ENCODE assay signal across 8 cellular contexts in genomic region chr17:42578282-42578869, GRCh38. TPM values are rescaled to one million over a fixed set of nuclear protein-coding genes. Genes with fewer than 3 reads are reported as not detected.
A peak's percentile ranks its signal among the peaks of the same experiment; 100 is the strongest.
DNase-seq lines count a peak whose midpoint lies in the region; ATAC-seq and TF ChIP-seq lines count a peak whose summit lies in the region.

No MANE protein-coding gene starts in this region.

- H3K36me3 ChIP-seq in right atrium auricular region, result peaks cover 46% of the 10 kb centered on the region

- DNase-seq in NCI-H1436 (lab: John Stamatoyannopoulos, UW) (peak; percentile 83), SW480 (ENCODE audit: low spot score) (peak; percentile 78), anterior cingulate cortex (lab: John Stamatoyannopoulos, UW) (peak in 49 of 58 donors; percentile 9 to 77 (median 34)), right atrium auricular region (ENCODE audit: low spot score) (peak; percentile 79), progenitor cell of endocrine pancreas (ENCODE audit: low spot score, unreplicated experiment) (peak; percentile 72)

- peak; percentile 65 for ATAC-seq in HG02678 (IDR thresholded peaks at IDR 0.05; ENCODE audit: unreplicated experiment)
- ATAC-seq in GM18861 (IDR thresholded peaks at IDR 0.05; ENCODE audit: unreplicated experiment), result no peak

- no peaks in the 10 kb centered on the region for H3K27me3 Mint-ChIP-seq in progenitor cell of endocrine pancreas

- no peaks in the 10 kb centered on the region for H3K27me3 ChIP-seq in right atrium auricular region

- no peaks in the 10 kb centered on the region for H3K9me3 Mint-ChIP-seq in progenitor cell of endocrine pancreas (ENCODE audit: low read depth)

- H3K4me1 Mint-ChIP-seq in progenitor cell of endocrine pancreas (ENCODE audit: low read depth), result peaks cover 18% of the 10 kb centered on the region

- peak overlapping the region; percentile 96 for H3K4me3 Mint-ChIP-seq in progenitor cell of endocrine pancreas (ENCODE audit: low read depth)

- no peaks in the 10 kb centered on the region for H3K9me3 ChIP-seq in right atrium auricular region

- H3K4me1 ChIP-seq in right atrium auricular region, result peaks cover 0 to 22% of the 10 kb centered on the region in 2 donors

- H3K4me3 ChIP-seq in GM08714 (ENCODE audit: low read length) (peak overlapping the region; percentile 66), right atrium auricular region (peak overlapping the region; percentile 66 to 68)

- peak overlapping the region; percentile 84 to 94 for H3K27ac ChIP-seq in right atrium auricular region

- H3K27ac Mint-ChIP-seq in progenitor cell of endocrine pancreas, result peak overlapping the region; percentile 98

- TF ChIP-seq CTCF in right atrium auricular region (IDR thresholded peaks at IDR 0.05), result peak in 1 of 2 donors; percentile 82
- TF ChIP-seq CTCF in progenitor cell of endocrine pancreas (IDR thresholded peaks at IDR 0.05; ENCODE audit: unreplicated experiment), result peak; percentile 77

- peaks cover 10% of the 10 kb centered on the region for H3K36me3 Mint-ChIP-seq in progenitor cell of endocrine pancreas (ENCODE audit: insufficient read depth)

RNA-seq across cellular contexts. Expression of gene PSMC3IP, which starts 0.8 kb away (rescaled TPM):
- total RNA-seq in right atrium auricular region (1 to 10 TPM; 1.2 to 1.6 TPM), progenitor cell of endocrine pancreas (18.1 and 19.6 TPM in 2 replicates)

RNA-seq across cellular contexts. Expression of gene MLX, which starts 11.5 kb away (rescaled TPM):
- total RNA-seq in right atrium auricular region, result 10 to 100 TPM; 40.1 to 63.6 TPM
- total RNA-seq in progenitor cell of endocrine pancreas, result 26.8 and 33.7 TPM in 2 replicates

RNA-seq across cellular contexts. Expression of gene COASY, which starts 16.4 kb away (rescaled TPM):
- 10 to 100 TPM; 18.1 to 19.0 TPM for total RNA-seq in right atrium auricular region
- total RNA-seq in progenitor cell of endocrine pancreas, result 60.0 and 66.9 TPM in 2 replicates

RNA-seq across cellular contexts. Expression of gene HSD17B1, which starts 25.7 kb away (rescaled TPM):
- total RNA-seq in right atrium auricular region (under 1 TPM; 0.39 to 0.78 TPM), progenitor cell of endocrine pancreas (1.4 and 2.4 TPM in 2 replicates)

RNA-seq across cellular contexts. Expression of gene RETREG3, which starts 30.8 kb away (rescaled TPM):
- total RNA-seq in right atrium auricular region (10 to 100 TPM; 30.4 to 31.1 TPM), progenitor cell of endocrine pancreas (66.2 and 80.5 TPM in 2 replicates)
